22 cellular contexts compared by ENCODE assay signal in the genomic region with DNA sequence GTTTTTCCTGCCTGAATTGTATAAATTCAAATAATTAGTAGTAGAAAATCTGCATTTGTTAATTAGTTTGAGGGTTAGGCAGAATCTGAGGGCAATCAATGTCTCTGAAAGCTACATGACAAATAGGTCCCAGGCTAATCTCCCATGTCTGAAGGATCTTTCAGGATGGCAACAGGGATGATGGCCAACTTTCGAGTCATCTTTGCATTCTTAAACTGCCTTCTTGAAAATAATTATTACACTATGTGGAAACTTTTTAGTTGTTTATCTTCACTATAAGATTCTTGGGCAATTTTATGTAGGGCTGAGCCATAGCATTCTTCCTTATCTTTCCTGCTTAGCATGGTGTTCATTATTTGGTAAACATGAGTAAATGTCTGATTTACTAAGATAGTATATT.
"Had no signal": no experiment of that assay in that cellular context is flagged by ENCODE, and none has a peak within 500 bp of the region (broad histone marks: within the 10 kb centered on the region; RNA-seq: fewer than 3 reads in every experiment).

No MANE protein-coding gene starts in this region.

- H3K27ac ChIP-seq: adrenal gland, foreskin keratinocyte, hepatocyte, lower lobe of right lung, neutrophil, sigmoid colon, VCaP had no signal

- DNase-seq: activated CD4-positive, CD25-positive, alpha-beta regulatory T cell treated with anti-CD3 and anti-CD28 coated beads, Interleukin-2, amount 50 U/mL, for 72 hours; activated CD8-positive, alpha-beta memory T cell treated with anti-CD3 and anti-CD28 coated beads for 24 hours; activated gamma-delta T cell; adrenal gland; cortex of kidney; effector CD4-positive, alpha-beta T cell; foreskin keratinocyte; left colon; lower lobe of right lung; sigmoid colon; stimulated activated CD4-positive, alpha-beta T cell treated with anti-CD3 and anti-CD28 coated beads, Interleukin-4, amount 100 ng/mL, for 24 hours; SW 1271; T-helper 2 cell had no signal

- H2AFZ ChIP-seq: hepatocyte had no signal

- H3K4me1 ChIP-seq: adrenal gland, foreskin keratinocyte, lower lobe of right lung, sigmoid colon had no signal

- H3K27me3 Mint-ChIP-seq: activated naive CD4-positive, alpha-beta T cell treated with anti-CD3 and anti-CD28 coated beads, Interleukin-2, amount 50 U/mL, for 24 hours; brain; central memory CD8-positive, alpha-beta T cell; natural killer cell treated with Interleukin-12 subunit alpha and Interleukin-12 subunit beta and Interleukin-15 and Interleukin-18, amount 100 ng/mL, for 72 hours; stimulated activated memory B cell treated with anti-CD40 and anti-IgM and Interleukin-4, amounts not matched to agents 10 μg/mL and 1 μg/mL and 100 μg/mL, for 72 hours had no signal

- H3K9me3 ChIP-seq: adrenal gland, lower lobe of right lung, neutrophil had no signal

- H3K27me3 ChIP-seq: adrenal gland, foreskin keratinocyte, hepatocyte, neutrophil, sigmoid colon had no signal

- ATAC-seq: foreskin keratinocyte; left colon; lower lobe of right lung; natural killer cell treated with Interleukin-12 subunit alpha and Interleukin-12 subunit beta and Interleukin-15 and Interleukin-18, amount 100 ng/mL, for 72 hours; stimulated activated memory B cell treated with anti-CD40 and anti-IgM and Interleukin-4, amounts not matched to agents 10 μg/mL and 1 μg/mL and 100 μg/mL, for 72 hours had no signal

- H3K4me1 Mint-ChIP-seq: activated naive CD4-positive, alpha-beta T cell treated with anti-CD3 and anti-CD28 coated beads, Interleukin-2, amount 50 U/mL, for 24 hours; brain; central memory CD8-positive, alpha-beta T cell; stimulated activated memory B cell treated with anti-CD40 and anti-IgM and Interleukin-4, amounts not matched to agents 10 μg/mL and 1 μg/mL and 100 μg/mL, for 72 hours had no signal

- FAIRE-seq: islet of Langerhans had no signal

- H3K27ac Mint-ChIP-seq: activated naive CD4-positive, alpha-beta T cell treated with anti-CD3 and anti-CD28 coated beads, Interleukin-2, amount 50 U/mL, for 24 hours; brain; natural killer cell treated with Interleukin-12 subunit alpha and Interleukin-12 subunit beta and Interleukin-15 and Interleukin-18, amount 100 ng/mL, for 72 hours; stimulated activated memory B cell treated with anti-CD40 and anti-IgM and Interleukin-4, amounts not matched to agents 10 μg/mL and 1 μg/mL and 100 μg/mL, for 72 hours had no signal

- H3K36me3 ChIP-seq: adrenal gland, lower lobe of right lung, neutrophil, sigmoid colon had no signal

- H3K79me2 ChIP-seq: hepatocyte had no signal

- H3K4me2 ChIP-seq: hepatocyte had no signal

- H3K4me3 ChIP-seq: adrenal gland, hepatocyte, lower lobe of right lung, sigmoid colon had no signal

- H3K36me3 Mint-ChIP-seq: activated naive CD4-positive, alpha-beta T cell treated with anti-CD3 and anti-CD28 coated beads, Interleukin-2, amount 50 U/mL, for 24 hours; brain; stimulated activated memory B cell treated with anti-CD40 and anti-IgM and Interleukin-4, amounts not matched to agents 10 μg/mL and 1 μg/mL and 100 μg/mL, for 72 hours had no signal

- H3K4me3 Mint-ChIP-seq: activated naive CD4-positive, alpha-beta T cell treated with anti-CD3 and anti-CD28 coated beads, Interleukin-2, amount 50 U/mL, for 24 hours; brain; central memory CD8-positive, alpha-beta T cell; natural killer cell treated with Interleukin-12 subunit alpha and Interleukin-12 subunit beta and Interleukin-15 and Interleukin-18, amount 100 ng/mL, for 72 hours; stimulated activated memory B cell treated with anti-CD40 and anti-IgM and Interleukin-4, amounts not matched to agents 10 μg/mL and 1 μg/mL and 100 μg/mL, for 72 hours had no signal
